In the genomic region with DNA sequence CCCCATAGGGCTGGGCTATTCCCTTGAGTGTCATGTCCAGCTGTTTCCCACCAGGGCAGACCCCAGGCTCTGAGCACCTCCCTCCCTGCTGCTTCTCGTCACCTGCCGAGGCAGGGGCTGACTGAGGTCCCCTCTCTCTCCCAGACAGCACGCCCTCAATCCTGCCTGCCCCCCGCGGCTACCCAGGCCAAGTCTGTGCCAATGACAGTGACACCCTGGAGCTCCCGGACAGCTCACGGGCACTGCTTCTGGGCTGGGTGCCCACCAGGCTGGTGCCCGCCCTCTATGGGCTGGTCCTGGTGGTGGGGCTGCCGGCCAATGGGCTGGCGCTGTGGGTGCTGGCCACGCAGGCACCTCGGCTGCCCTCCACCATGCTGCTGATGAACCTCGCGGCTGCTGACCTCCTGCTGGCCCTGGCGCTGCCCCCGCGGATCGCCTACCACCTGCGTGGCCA, we compare ENCODE assay signal across 2 cellular contexts.
TF ChIP-seq lines count a peak whose summit lies in the region.

No MANE protein-coding gene starts in this region.

TF ChIP-seq in HCT116, 20 proteins besides CTCF, POLR2A, EP300 and RAD21 (continued from another document):
- TF ChIP-seq, protein P1, sequence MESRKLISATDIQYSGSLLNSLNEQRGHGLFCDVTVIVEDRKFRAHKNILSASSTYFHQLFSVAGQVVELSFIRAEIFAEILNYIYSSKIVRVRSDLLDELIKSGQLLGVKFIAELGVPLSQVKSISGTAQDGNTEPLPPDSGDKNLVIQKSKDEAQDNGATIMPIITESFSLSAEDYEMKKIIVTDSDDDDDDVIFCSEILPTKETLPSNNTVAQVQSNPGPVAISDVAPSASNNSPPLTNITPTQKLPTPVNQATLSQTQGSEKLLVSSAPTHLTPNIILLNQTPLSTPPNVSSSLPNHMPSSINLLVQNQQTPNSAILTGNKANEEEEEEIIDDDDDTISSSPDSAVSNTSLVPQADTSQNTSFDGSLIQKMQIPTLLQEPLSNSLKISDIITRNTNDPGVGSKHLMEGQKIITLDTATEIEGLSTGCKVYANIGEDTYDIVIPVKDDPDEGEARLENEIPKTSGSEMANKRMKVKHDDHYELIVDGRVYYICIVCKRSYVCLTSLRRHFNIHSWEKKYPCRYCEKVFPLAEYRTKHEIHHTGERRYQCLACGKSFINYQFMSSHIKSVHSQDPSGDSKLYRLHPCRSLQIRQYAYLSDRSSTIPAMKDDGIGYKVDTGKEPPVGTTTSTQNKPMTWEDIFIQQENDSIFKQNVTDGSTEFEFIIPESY (IDR thresholded peaks at IDR 0.05; ENCODE audit: extremely low read depth, insufficient replicate concordance, low read length): no peak
- no peak for TF ChIP-seq EGR1 (IDR thresholded peaks at IDR 0.05; ENCODE audit: low read depth)
- no peak for TF ChIP-seq EZH2phosphoT487 (IDR thresholded peaks at IDR 0.05; ENCODE audit: borderline replicate concordance)
- no peak for TF ChIP-seq SIN3A (IDR thresholded peaks at IDR 0.05; ENCODE audit: low read depth)
- no peak for TF ChIP-seq ELF1 (IDR thresholded peaks at IDR 0.05; ENCODE audit: borderline replicate concordance, low read depth)
- no peak for TF ChIP-seq ZNF274 (IDR thresholded peaks at IDR 0.05; ENCODE audit: low read depth, low read length)
- TF ChIP-seq CBX3 (IDR thresholded peaks at IDR 0.05; ENCODE audit: low read depth): no peak
- no peak for TF ChIP-seq TCF7L2 (IDR thresholded peaks at IDR 0.05; ENCODE audit: borderline replicate concordance, extremely low read depth, insufficient read depth, insufficient read length)
- TF ChIP-seq, protein P2, sequence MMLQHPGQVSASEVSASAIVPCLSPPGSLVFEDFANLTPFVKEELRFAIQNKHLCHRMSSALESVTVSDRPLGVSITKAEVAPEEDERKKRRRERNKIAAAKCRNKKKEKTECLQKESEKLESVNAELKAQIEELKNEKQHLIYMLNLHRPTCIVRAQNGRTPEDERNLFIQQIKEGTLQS (IDR thresholded peaks at IDR 0.05): no peak
- TF ChIP-seq, protein P3, sequence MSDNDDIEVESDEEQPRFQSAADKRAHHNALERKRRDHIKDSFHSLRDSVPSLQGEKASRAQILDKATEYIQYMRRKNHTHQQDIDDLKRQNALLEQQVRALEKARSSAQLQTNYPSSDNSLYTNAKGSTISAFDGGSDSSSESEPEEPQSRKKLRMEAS (IDR thresholded peaks at IDR 0.05): no peak
- TF ChIP-seq YY1 (IDR thresholded peaks at IDR 0.05; ENCODE audit: extremely low read depth, insufficient replicate concordance, low read depth, low read length): no peak
- no peak for TF ChIP-seq SP1 (IDR thresholded peaks at IDR 0.05; ENCODE audit: low read depth)
- TF ChIP-seq, protein P4, sequence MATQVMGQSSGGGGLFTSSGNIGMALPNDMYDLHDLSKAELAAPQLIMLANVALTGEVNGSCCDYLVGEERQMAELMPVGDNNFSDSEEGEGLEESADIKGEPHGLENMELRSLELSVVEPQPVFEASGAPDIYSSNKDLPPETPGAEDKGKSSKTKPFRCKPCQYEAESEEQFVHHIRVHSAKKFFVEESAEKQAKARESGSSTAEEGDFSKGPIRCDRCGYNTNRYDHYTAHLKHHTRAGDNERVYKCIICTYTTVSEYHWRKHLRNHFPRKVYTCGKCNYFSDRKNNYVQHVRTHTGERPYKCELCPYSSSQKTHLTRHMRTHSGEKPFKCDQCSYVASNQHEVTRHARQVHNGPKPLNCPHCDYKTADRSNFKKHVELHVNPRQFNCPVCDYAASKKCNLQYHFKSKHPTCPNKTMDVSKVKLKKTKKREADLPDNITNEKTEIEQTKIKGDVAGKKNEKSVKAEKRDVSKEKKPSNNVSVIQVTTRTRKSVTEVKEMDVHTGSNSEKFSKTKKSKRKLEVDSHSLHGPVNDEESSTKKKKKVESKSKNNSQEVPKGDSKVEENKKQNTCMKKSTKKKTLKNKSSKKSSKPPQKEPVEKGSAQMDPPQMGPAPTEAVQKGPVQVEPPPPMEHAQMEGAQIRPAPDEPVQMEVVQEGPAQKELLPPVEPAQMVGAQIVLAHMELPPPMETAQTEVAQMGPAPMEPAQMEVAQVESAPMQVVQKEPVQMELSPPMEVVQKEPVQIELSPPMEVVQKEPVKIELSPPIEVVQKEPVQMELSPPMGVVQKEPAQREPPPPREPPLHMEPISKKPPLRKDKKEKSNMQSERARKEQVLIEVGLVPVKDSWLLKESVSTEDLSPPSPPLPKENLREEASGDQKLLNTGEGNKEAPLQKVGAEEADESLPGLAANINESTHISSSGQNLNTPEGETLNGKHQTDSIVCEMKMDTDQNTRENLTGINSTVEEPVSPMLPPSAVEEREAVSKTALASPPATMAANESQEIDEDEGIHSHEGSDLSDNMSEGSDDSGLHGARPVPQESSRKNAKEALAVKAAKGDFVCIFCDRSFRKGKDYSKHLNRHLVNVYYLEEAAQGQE (IDR thresholded peaks at IDR 0.05; ENCODE audit: low read depth): no peak
- no peak for TF ChIP-seq CEBPB (IDR thresholded peaks at IDR 0.05; ENCODE audit: low read depth)
- no peak for TF ChIP-seq FOSL1 (IDR thresholded peaks at IDR 0.05; ENCODE audit: low read depth)
- TF ChIP-seq EZH2 (IDR thresholded peaks at IDR 0.05): no peak
- no peak for TF ChIP-seq JUND (IDR thresholded peaks at IDR 0.05)
TF ChIP-seq in HCT116: peak in this region for 0.

TF ChIP-seq in SK-N-SH, 30 proteins besides CTCF, POLR2A, EP300 and RAD21:
- TF ChIP-seq, protein P1 (IDR thresholded peaks at IDR 0.05; ENCODE audit: borderline replicate concordance, low read depth): no peak
- TF ChIP-seq FOXM1 (IDR thresholded peaks at IDR 0.05; ENCODE audit: low read depth): no peak
- TF ChIP-seq GABPA (IDR thresholded peaks at IDR 0.05; ENCODE audit: low read depth): no peak
- no peak for TF ChIP-seq SMC3 (IDR thresholded peaks at IDR 0.05; ENCODE audit: low read depth, low read length)
- TF ChIP-seq GATA2 (CRISPR knock-in tag; IDR thresholded peaks at IDR 0.05): no peak
- TF ChIP-seq EZH2phosphoT487 (IDR thresholded peaks at IDR 0.05; ENCODE audit: borderline replicate concordance, low read depth): no peak
- TF ChIP-seq NFIC (IDR thresholded peaks at IDR 0.05; ENCODE audit: borderline replicate concordance): no peak
- TF ChIP-seq ELF1 (IDR thresholded peaks at IDR 0.05): no peak
- no peak for TF ChIP-seq YY1 (IDR thresholded peaks at IDR 0.05; ENCODE audit: low read depth)
- TF ChIP-seq MEF2A (IDR thresholded peaks at IDR 0.05; ENCODE audit: borderline replicate concordance, low read depth): no peak
- TF ChIP-seq RCOR1 (IDR thresholded peaks at IDR 0.05; ENCODE audit: low read length): no peak
- no peak for TF ChIP-seq SIN3A (IDR thresholded peaks at IDR 0.05; ENCODE audit: borderline replicate concordance, low read depth, low read length)
- TF ChIP-seq, protein P3 (IDR thresholded peaks at IDR 0.05; ENCODE audit: low read depth): no peak
- TF ChIP-seq, protein P5, sequence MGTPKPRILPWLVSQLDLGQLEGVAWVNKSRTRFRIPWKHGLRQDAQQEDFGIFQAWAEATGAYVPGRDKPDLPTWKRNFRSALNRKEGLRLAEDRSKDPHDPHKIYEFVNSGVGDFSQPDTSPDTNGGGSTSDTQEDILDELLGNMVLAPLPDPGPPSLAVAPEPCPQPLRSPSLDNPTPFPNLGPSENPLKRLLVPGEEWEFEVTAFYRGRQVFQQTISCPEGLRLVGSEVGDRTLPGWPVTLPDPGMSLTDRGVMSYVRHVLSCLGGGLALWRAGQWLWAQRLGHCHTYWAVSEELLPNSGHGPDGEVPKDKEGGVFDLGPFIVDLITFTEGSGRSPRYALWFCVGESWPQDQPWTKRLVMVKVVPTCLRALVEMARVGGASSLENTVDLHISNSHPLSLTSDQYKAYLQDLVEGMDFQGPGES (IDR thresholded peaks at IDR 0.05; ENCODE audit: low read depth, low read length): no peak
- TF ChIP-seq TAF1 (IDR thresholded peaks at IDR 0.05; ENCODE audit: borderline replicate concordance, low read depth, low read length): no peak
- no peak for TF ChIP-seq CHD2 (IDR thresholded peaks at IDR 0.05; ENCODE audit: low read length, partially characterized antibody)
- TF ChIP-seq FOSL2 (IDR thresholded peaks at IDR 0.05; ENCODE audit: borderline replicate concordance, low read depth): no peak
- no peak for TF ChIP-seq NRF1 (IDR thresholded peaks at IDR 0.05; ENCODE audit: low read depth, low read length)
- no peak for TF ChIP-seq RFX5 (IDR thresholded peaks at IDR 0.05; ENCODE audit: low read length)
TF ChIP-seq in SK-N-SH: peak in this region for 0.
